ENCODE assay signal across 12 cellular contexts in the genomic region with DNA sequence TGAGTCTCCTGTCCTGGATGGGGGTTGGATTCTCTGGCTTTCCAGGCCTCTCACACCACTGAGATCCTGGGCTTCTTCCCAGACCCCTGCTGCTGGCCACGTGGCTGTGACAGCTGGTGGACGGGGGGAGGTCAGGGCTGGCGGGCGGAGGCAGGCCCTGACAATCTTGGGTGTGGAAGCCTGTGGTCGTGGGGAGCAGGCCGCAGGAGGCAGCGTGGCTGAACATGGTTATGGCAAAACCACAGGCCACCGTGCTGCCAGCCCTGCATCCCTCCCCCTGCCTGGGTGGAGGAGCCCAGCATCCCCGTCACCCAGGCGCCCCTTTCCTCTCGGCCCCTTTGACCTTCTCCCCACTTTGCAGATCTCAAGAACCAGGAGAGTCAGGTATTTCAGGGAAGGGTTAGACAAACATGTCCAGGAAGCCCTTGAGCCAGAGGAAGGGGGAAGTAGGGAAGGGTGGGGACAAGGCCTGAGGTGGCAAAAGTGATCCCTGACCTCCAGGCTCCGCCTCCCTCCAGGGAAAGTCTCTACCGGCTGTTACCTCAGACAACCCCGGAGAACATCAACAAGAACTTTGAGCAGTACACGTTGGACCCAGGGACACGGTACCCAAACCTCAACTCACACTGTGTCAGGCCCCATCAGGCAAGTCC.
DNase-seq lines count a peak whose midpoint lies in the region; ATAC-seq, FAIRE-seq and TF ChIP-seq lines count a peak whose summit lies in the region.
"Had no signal": no experiment of that assay in that cellular context is flagged by ENCODE, and none has a peak within 500 bp of the region (broad histone marks: within the 10 kb centered on the region; RNA-seq: fewer than 3 reads in every experiment).

No MANE protein-coding gene starts in this region.

- no peak overlapping the region for H3K4me3 Mint-ChIP-seq in activated CD8-positive, alpha-beta T cell treated with anti-CD3 and anti-CD28 coated beads, Interleukin-2, amount 10 ng/mL, durations not matched to agents 7 days and 5 days
- H3K4me3 Mint-ChIP-seq: brain had no signal

- no peak for ATAC-seq in activated CD8-positive, alpha-beta T cell treated with anti-CD3 and anti-CD28 coated beads, Interleukin-2, amount 10 ng/mL, durations not matched to agents 7 days and 5 days

- peak; percentile 61 for FAIRE-seq in GM12892 (lab: Jason Lieb, UNC)
- FAIRE-seq: G401.6 had no signal

- in situ Hi-C loops in GM23248 (cut with MboI): no loop called here

- intact Hi-C loops in cardiac septum (cut with DNase I): loop anchor here (5.0 kb wide), 2 partner anchors 60 to 110 kb away; a partner anchor contains a TSS
- intact Hi-C loops in sigmoid colon (cut with DNase I): no loop called here
- intact Hi-C loops in posterior vena cava (cut with DNase I): loop anchor here in 1 of 2 donors (5.0 kb wide), 1 partner anchor 60 kb away; no protein-coding TSS in a partner anchor

- DNase-seq in GM12892 (ENCODE audit: insufficient read length) (no peak), cardiac septum (ENCODE audit: low spot score) (peak; percentile 81), sigmoid colon (peak; percentile 85), GM23248 (no peak), AML-193 (lab: John Stamatoyannopoulos, UW) (no peak), posterior vena cava (ENCODE audit: low spot score) (no peak), GDM1 (lab: John Stamatoyannopoulos, UW) (no peak)
- no peak for DNase-seq in activated CD8-positive, alpha-beta T cell treated with anti-CD3 and anti-CD28 coated beads, Interleukin-2, amount 10 ng/mL, durations not matched to agents 7 days and 5 days
- DNase-seq: activated CD4-positive, CD25-positive, alpha-beta regulatory T cell; NCI-H526 treated with DMSO at 0.1 percent for 48 hours had no signal

- TF ChIP-seq EP300 in sigmoid colon (IDR thresholded peaks at IDR 0.05): peak in 1 of 4 donors; percentile 45

- H3K79me2 ChIP-seq in GM23248 (ENCODE audit: insufficient read depth): no peaks in the 10 kb centered on the region

- no peaks in the 10 kb centered on the region for H3K9me3 ChIP-seq in sigmoid colon
- no peaks in the 10 kb centered on the region for H3K9me3 ChIP-seq in GM23248 (ENCODE audit: low read depth)

- peaks cover 9 to 44% (median 21%) of the 10 kb centered on the region in 4 donors for H3K36me3 ChIP-seq in sigmoid colon
- peaks cover 36% of the 10 kb centered on the region; the same call in 1 of the 2 replicates for H3K36me3 ChIP-seq in GM23248 (ENCODE audit: low read depth)

- POLR2A ChIA-PET in activated CD8-positive, alpha-beta T cell treated with anti-CD3 and anti-CD28 coated beads, Interleukin-2, amount 10 ng/mL, durations not matched to agents 7 days and 5 days (lab: Charles Lee): interaction anchor here (0.5 to 3.4 kb wide), 3 partner anchors 14 to 105 kb away, joined by 3 to 42 read pairs (median 21); no protein-coding TSS in a partner anchor

- H3K27me3 Mint-ChIP-seq in activated CD8-positive, alpha-beta T cell treated with anti-CD3 and anti-CD28 coated beads, Interleukin-2, amount 10 ng/mL, durations not matched to agents 7 days and 5 days (ENCODE audit: low read depth): no peaks in the 10 kb centered on the region
- H3K27me3 Mint-ChIP-seq: brain had no signal

- no peaks in the 10 kb centered on the region for H4K20me1 ChIP-seq in GM23248 (ENCODE audit: insufficient read depth)

- H3K27ac Mint-ChIP-seq in activated CD8-positive, alpha-beta T cell treated with anti-CD3 and anti-CD28 coated beads, Interleukin-2, amount 10 ng/mL, durations not matched to agents 7 days and 5 days: peak overlapping the region; percentile 35

- H3K4me3 ChIP-seq in sigmoid colon (no peak overlapping the region), GM23248 (no peak overlapping the region)

- H2AFZ ChIP-seq in GM23248: no peak overlapping the region

- peaks cover 12% of the 10 kb centered on the region for H3F3A ChIP-seq in GM23248 (ENCODE audit: insufficient read depth)

- H3K4me1 ChIP-seq in sigmoid colon: peaks cover 0 to 74% (median 59%) of the 10 kb centered on the region in 4 donors
- H3K4me1 ChIP-seq in GM23248 (ENCODE audit: insufficient read depth): no peaks in the 10 kb centered on the region

- no peak overlapping the region for H3K4me2 ChIP-seq in GM23248 (ENCODE audit: unreplicated experiment)

- H3K9me3 Mint-ChIP-seq in activated CD8-positive, alpha-beta T cell treated with anti-CD3 and anti-CD28 coated beads, Interleukin-2, amount 10 ng/mL, durations not matched to agents 7 days and 5 days (ENCODE audit: insufficient read depth): no peaks in the 10 kb centered on the region
- H3K9me3 Mint-ChIP-seq: brain had no signal

- H3K36me3 Mint-ChIP-seq in activated CD8-positive, alpha-beta T cell treated with anti-CD3 and anti-CD28 coated beads, Interleukin-2, amount 10 ng/mL, durations not matched to agents 7 days and 5 days (ENCODE audit: low read depth): peaks cover 61% of the 10 kb centered on the region

- no peak for TF ChIP-seq CTCF in sigmoid colon (IDR thresholded peaks at IDR 0.05)

- TF ChIP-seq POLR2A in GM12892 (IDR thresholded peaks at IDR 0.05; ENCODE audit: low read depth, low read length) (no peak), sigmoid colon (IDR thresholded peaks at IDR 0.05) (no peak)

- H3K4me1 Mint-ChIP-seq in activated CD8-positive, alpha-beta T cell treated with anti-CD3 and anti-CD28 coated beads, Interleukin-2, amount 10 ng/mL, durations not matched to agents 7 days and 5 days (ENCODE audit: low read depth): peaks cover 51% of the 10 kb centered on the region

- H3K9ac ChIP-seq in GM23248: no peak overlapping the region

- no peaks in the 10 kb centered on the region for H3K27me3 ChIP-seq in sigmoid colon
- no peaks in the 10 kb centered on the region for H3K27me3 ChIP-seq in GM23248 (replicated peaks; ENCODE audit: insufficient read depth)

- 48 to 54% methylated on average over 16 of the region's 16 CpGs for WGBS in sigmoid colon, 2 donors
- WGBS in GM23248 (ENCODE audit: low coverage in 1 of 2, low lambda C conversion rate in 2 of 2, missing lambda C conversion rate in 2 of 2), 2 experiments: 92 to 95% methylated on average over 15 to 16 of the region's 16 CpGs

- CTCF ChIA-PET in activated CD8-positive, alpha-beta T cell treated with anti-CD3 and anti-CD28 coated beads, Interleukin-2, amount 10 ng/mL, durations not matched to agents 7 days and 5 days (lab: Charles Lee): interaction anchor here (0.7 to 4.3 kb wide), 5 partner anchors 11 to 26 kb away, joined by 3 to 47 read pairs (median 12); no protein-coding TSS in a partner anchor

- H3K27ac ChIP-seq in sigmoid colon (peak overlapping the region; percentile 52 to 89 (median 73)), GM23248 (no peak overlapping the region)

- no peaks in the 10 kb centered on the region for H3K9me2 ChIP-seq in GM23248 (ENCODE audit: insufficient read depth)

Comparison
In these comparisons a context has a peak if more than half of its experiments do, and no peak if none do; other contexts are left out.
1. DNase-seq: peak in cardiac septum (single experiment) and sigmoid colon (single experiment); none in GM12892 (single experiment), activated CD8-positive, alpha-beta T cell treated with anti-CD3 and anti-CD28 coated beads, Interleukin-2, amount 10 ng/mL, durations not matched to agents 7 days and 5 days (single experiment), GM23248 (single experiment), AML-193 (0 of 2), posterior vena cava (single experiment) and GDM1 (single experiment).